ENCODE assay signal across 26 cellular contexts in genomic region chr3:132047209-132047608, GRCh38. TPM values are rescaled to one million over a fixed set of nuclear protein-coding genes. Genes with fewer than 3 reads are reported as not detected.
"Had no signal": no experiment of that assay in that cellular context is flagged by ENCODE, and none has a peak within 500 bp of the region (broad histone marks: within the 10 kb centered on the region; RNA-seq: fewer than 3 reads in every experiment).

No MANE protein-coding gene starts in this region.

- DNase-seq: activated CD4-positive, alpha-beta T cell treated with anti-CD3 and anti-CD28 coated beads for 36 hours; activated CD4-positive, alpha-beta T cell treated with anti-CD3 and anti-CD28 coated beads, Interleukin-2, amount 10 ng/mL, durations not matched to agents 7 days and 5 days; activated CD4-positive, alpha-beta T cell treated with anti-CD3 and anti-CD28 coated beads, Interleukin-2, amount 50 U/mL, for 48 hours; activated CD8-positive, alpha-beta T cell treated with anti-CD3 and anti-CD28 coated beads, Interleukin-2, amount 10 ng/mL, durations not matched to agents 7 days and 5 days; activated gamma-delta T cell; activated naive CD4-positive, alpha-beta T cell treated with Interleukin-2 at 50 U/mL for 16 hours; activated T-cell treated with anti-CD3 and anti-CD28 coated beads, Interleukin-2, amount 50 U/mL, for 24 hours; adrenal gland; caudate nucleus; Karpas-422; KBM-7; NCI-H1105; NCI-H1417 treated with DMSO at 0.1 percent for 48 hours; NCI-H187 treated with DMSO at 0.1 percent for 48 hours; NCI-H2081; NCI-H345; NCI-H524 treated with DMSO at 0.1 percent for 48 hours; SHP77; SJCRH30 had no signal

- ATAC-seq: activated CD4-positive, alpha-beta T cell treated with anti-CD3 and anti-CD28 coated beads for 36 hours; activated CD4-positive, CD25-positive, alpha-beta regulatory T cell treated with anti-CD3 and anti-CD28 coated beads, Interleukin-2, amount 50 U/mL, for 24 hours; activated CD8-positive, alpha-beta T cell treated with anti-CD3 and anti-CD28 coated beads, Interleukin-2, amount 10 ng/mL, durations not matched to agents 7 days and 5 days; activated naive CD4-positive, alpha-beta T cell treated with anti-CD3 and anti-CD28 coated beads, Interleukin-2, amount 50 U/mL, for 72 hours; Panc1; WTC11 had no signal

- H3K4me3 ChIP-seq: adrenal gland, SJCRH30, SK-N-MC had no signal

- H3K4me1 ChIP-seq: adrenal gland, SJCRH30 had no signal

- H3K27ac ChIP-seq: adrenal gland, SJCRH30, SK-N-MC had no signal

- H3K27me3 ChIP-seq: adrenal gland, SJCRH30 had no signal

- H3K9me3 ChIP-seq: adrenal gland, SJCRH30 had no signal

- H3K36me3 ChIP-seq: adrenal gland, SJCRH30 had no signal

RNA-seq across cellular contexts. Expression of gene CPNE4, which starts 12.4 kb away (rescaled TPM):
- total RNA-seq: activated CD4-positive, alpha-beta T cell treated with anti-CD3 and anti-CD28 coated beads for 36 hours; activated CD4-positive, alpha-beta T cell treated with anti-CD3 and anti-CD28 coated beads, Interleukin-2, amount 10 ng/mL, durations not matched to agents 7 days and 5 days; activated CD8-positive, alpha-beta T cell treated with anti-CD3 and anti-CD28 coated beads, Interleukin-2, amount 10 ng/mL, durations not matched to agents 7 days and 5 days; activated T-helper 2 cell treated with anti-CD3 and anti-CD28 coated beads, Interferon-gamma antibody, Interleukin-2, Interleukin-4, amounts not matched to agents 10 μg/mL and 5 μg/mL and 100 μg/mL, durations not matched to agents 14 hours and 24 hours and 36 hours; MCF 10A had no signal
